ENCODE assay signal across 1 cellular context in the genomic region with DNA sequence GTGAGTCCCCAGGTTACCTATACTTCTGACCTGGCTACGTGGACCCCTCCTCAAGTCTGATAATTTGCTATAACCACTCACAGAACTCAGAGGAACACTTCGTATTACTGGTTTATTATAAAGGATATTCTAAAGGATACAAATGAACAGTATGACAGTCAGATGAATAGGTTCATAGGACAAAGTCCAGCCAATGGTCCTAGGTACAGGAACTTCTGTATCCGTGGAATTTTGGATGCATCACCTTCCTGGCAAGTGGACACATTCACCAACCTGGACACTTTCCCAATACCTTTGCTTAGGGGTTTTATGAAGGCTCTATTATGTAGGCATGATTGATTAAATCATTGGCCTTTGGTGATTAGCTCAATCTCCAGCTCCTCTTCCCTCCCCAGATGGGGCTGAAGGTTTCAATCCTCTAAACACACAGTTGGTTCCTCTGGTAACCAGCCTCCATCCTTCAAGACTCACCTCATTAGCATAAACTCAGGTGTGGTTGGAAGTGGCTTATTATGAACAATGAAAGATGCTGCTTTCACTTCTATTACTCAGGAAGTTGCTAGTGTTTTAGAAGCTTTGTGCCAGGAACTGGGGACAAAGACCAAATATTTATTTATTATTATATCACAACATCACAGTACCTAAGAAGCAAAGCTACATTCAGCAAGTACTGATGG.
TF ChIP-seq lines count a peak whose summit lies in the region.

No MANE protein-coding gene starts in this region.

TF ChIP-seq in IMR-90, 13 proteins besides CTCF, POLR2A, EP300 and RAD21:
- TF ChIP-seq RFX5 (IDR thresholded peaks at IDR 0.05; ENCODE audit: low read depth, low read length), result no peak
- no peak for TF ChIP-seq CHD1 (IDR thresholded peaks at IDR 0.05; ENCODE audit: low read depth, low read length)
- no peak for TF ChIP-seq MXI1 (IDR thresholded peaks at IDR 0.05; ENCODE audit: borderline replicate concordance, low read depth, low read length)
- TF ChIP-seq FOS (IDR thresholded peaks at IDR 0.05; ENCODE audit: low read depth, low read length), result no peak
- no peak for TF ChIP-seq NFE2L2 (IDR thresholded peaks at IDR 0.05; ENCODE audit: low read depth, low read length)
- TF ChIP-seq SMC3 (IDR thresholded peaks at IDR 0.05; ENCODE audit: low read depth, low read length), result no peak
- TF ChIP-seq, protein P1, sequence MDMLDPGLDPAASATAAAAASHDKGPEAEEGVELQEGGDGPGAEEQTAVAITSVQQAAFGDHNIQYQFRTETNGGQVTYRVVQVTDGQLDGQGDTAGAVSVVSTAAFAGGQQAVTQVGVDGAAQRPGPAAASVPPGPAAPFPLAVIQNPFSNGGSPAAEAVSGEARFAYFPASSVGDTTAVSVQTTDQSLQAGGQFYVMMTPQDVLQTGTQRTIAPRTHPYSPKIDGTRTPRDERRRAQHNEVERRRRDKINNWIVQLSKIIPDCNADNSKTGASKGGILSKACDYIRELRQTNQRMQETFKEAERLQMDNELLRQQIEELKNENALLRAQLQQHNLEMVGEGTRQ (IDR thresholded peaks at IDR 0.05; ENCODE audit: low read depth, low read length), result no peak
- no peak for TF ChIP-seq CEBPB (IDR thresholded peaks at IDR 0.05; ENCODE audit: low read depth, low read length)
- TF ChIP-seq MAZ (IDR thresholded peaks at IDR 0.05; ENCODE audit: borderline replicate concordance, low read depth, low read length), result no peak
- no peak for TF ChIP-seq RCOR1 (IDR thresholded peaks at IDR 0.05; ENCODE audit: insufficient replicate concordance, low read length)
- TF ChIP-seq MAFK (IDR thresholded peaks at IDR 0.05; ENCODE audit: low read depth, low read length), result no peak
- TF ChIP-seq BHLHE40 (IDR thresholded peaks at IDR 0.05; ENCODE audit: low read depth, low read length), result no peak
- TF ChIP-seq, protein P2, sequence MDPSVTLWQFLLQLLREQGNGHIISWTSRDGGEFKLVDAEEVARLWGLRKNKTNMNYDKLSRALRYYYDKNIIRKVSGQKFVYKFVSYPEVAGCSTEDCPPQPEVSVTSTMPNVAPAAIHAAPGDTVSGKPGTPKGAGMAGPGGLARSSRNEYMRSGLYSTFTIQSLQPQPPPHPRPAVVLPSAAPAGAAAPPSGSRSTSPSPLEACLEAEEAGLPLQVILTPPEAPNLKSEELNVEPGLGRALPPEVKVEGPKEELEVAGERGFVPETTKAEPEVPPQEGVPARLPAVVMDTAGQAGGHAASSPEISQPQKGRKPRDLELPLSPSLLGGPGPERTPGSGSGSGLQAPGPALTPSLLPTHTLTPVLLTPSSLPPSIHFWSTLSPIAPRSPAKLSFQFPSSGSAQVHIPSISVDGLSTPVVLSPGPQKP (IDR thresholded peaks at IDR 0.05; ENCODE audit: borderline replicate concordance, low read depth, low read length), result no peak
